ENCODE assay signal across 8 cellular contexts in the genomic region with DNA sequence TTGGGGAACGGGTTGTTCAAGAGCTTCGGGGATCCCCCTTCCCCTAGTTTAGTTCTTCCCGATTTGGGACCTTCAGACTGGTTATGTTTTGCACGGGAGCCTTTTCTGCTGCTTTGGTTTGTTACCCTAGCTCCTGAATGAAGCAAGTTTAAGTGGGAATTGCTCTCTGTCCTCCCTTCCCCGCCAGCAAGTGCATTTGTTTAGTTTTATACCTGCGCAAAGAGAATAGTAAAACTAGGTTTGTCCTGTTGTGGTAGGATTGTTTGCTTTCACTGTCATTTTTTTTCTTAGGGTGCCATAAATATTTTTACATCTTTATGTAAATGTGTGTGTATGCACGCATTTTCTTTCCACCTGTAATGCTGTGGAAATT. TPM values are rescaled to one million over a fixed set of nuclear protein-coding genes. Genes with fewer than 3 reads are reported as not detected.
DNase-seq lines count a peak whose midpoint lies in the region; ATAC-seq and TF ChIP-seq lines count a peak whose summit lies in the region.

No MANE protein-coding gene starts in this region.

- TF ChIP-seq CTCF in GM23338 (conservative IDR thresholded peaks at IDR 0.05; ENCODE audit: low read depth in 2 of 2) (no peak), SK-N-SH (IDR thresholded peaks at IDR 0.05) (no peak), fibroblast of mammary gland (conservative IDR thresholded peaks at IDR 0.05; ENCODE audit: control insufficient read depth, insufficient read depth, low read depth, low read length) (no peak), progenitor cell of endocrine pancreas (IDR thresholded peaks at IDR 0.05; ENCODE audit: unreplicated experiment) (no peak)

- no peaks in the 10 kb centered on the region for H3K9me3 ChIP-seq in SK-N-SH

- H3K27ac Mint-ChIP-seq in GM23338, result no peak overlapping the region
- H3K27ac Mint-ChIP-seq in progenitor cell of endocrine pancreas, result peak overlapping the region; percentile 97

- H3K4me1 Mint-ChIP-seq in GM23338 (peaks cover 16% of the 10 kb centered on the region), progenitor cell of endocrine pancreas (ENCODE audit: low read depth) (peaks cover 41% of the 10 kb centered on the region)

- 39% methylated on average over 7 of the region's 7 CpGs for WGBS in SK-N-SH (ENCODE audit: low lambda C conversion rate)

- 0 out of 2 replicates have a peak, but pooled peaks cover 8% of the 10 kb centered on the region for H3K79me2 ChIP-seq in GM23338 (replicated peaks; ENCODE audit: insufficient read depth)
- no peaks in the 10 kb centered on the region for H3K79me2 ChIP-seq in SK-N-SH (ENCODE audit: insufficient read depth)

- TF ChIP-seq EP300 in SK-N-SH (IDR thresholded peaks at IDR 0.05; ENCODE audit: borderline replicate concordance in 1 of 2, low read depth in 1 of 2, low read length in 1 of 2), result no peak

- H2AFZ ChIP-seq in GM23338 (peak overlapping the region; percentile 100), SK-N-SH (ENCODE audit: low read depth) (peak overlapping the region; percentile 95; the same call in 1 of the 2 replicates)

- H3K4me3 ChIP-seq in GM23338 (peak overlapping the region; percentile 94), SK-N-SH (ENCODE audit: low read depth in 2 of 2, low read length in 1 of 2) (peak overlapping the region; percentile 82 to 92), fibroblast of mammary gland (ENCODE audit: control insufficient read depth, low read depth, low read length) (peak overlapping the region; percentile 67)

- H3K4me2 ChIP-seq in GM23338, result peak overlapping the region; percentile 98
- H3K4me2 ChIP-seq in SK-N-SH, result peak overlapping the region; percentile 77

- no peak for TF ChIP-seq RAD21 in SK-N-SH (IDR thresholded peaks at IDR 0.05; ENCODE audit: low read length)

- no peak overlapping the region for H3K9ac ChIP-seq in SK-N-SH

- H3K9me2 ChIP-seq in GM23338 (ENCODE audit: insufficient read depth), result no peaks in the 10 kb centered on the region
- no peaks in the 10 kb centered on the region for H3K9me2 ChIP-seq in SK-N-SH

- H3K36me3 Mint-ChIP-seq in GM23338 (ENCODE audit: low read depth) (no peaks in the 10 kb centered on the region), progenitor cell of endocrine pancreas (ENCODE audit: insufficient read depth) (peaks cover 7% of the 10 kb centered on the region)

- DNase-seq in GM23338 (ENCODE audit: low spot score) (no peak), SK-N-SH (no peak), fibroblast of mammary gland (ENCODE audit: low read depth) (no peak), progenitor cell of endocrine pancreas (ENCODE audit: low spot score, unreplicated experiment) (no peak), GM03348 (ENCODE audit: low spot score) (no peak), superior temporal gyrus (ENCODE audit: extremely low spot score) (no peak)
- no peak for DNase-seq in stimulated activated CD4-positive, alpha-beta T cell treated with anti-CD3 and anti-CD28 coated beads, Interleukin-4, amount 100 ng/mL, for 4 hours

- CTCF ChIA-PET in SK-N-SH (lab: Yijun Ruan, JAX), result interaction anchor here (0.8 to 6.9 kb wide), 8 partner anchors 9 to 238 kb away, joined by 3 to 32 read pairs (median 4); no protein-coding TSS in a partner anchor

- H3K27me3 ChIP-seq in GM23338 (ENCODE audit: insufficient read depth), result peaks cover 27% of the 10 kb centered on the region
- H3K27me3 ChIP-seq in SK-N-SH (ENCODE audit: insufficient read depth), result no peaks in the 10 kb centered on the region

- H4K20me1 ChIP-seq in GM23338 (replicated peaks; ENCODE audit: insufficient read depth) (no peaks in the 10 kb centered on the region; the same call in 1 of the 2 replicates), SK-N-SH (ENCODE audit: insufficient read depth) (no peaks in the 10 kb centered on the region)

- no peak overlapping the region for H3K27ac ChIP-seq in GM23338 (ENCODE audit: low read depth)
- H3K27ac ChIP-seq in SK-N-SH (ENCODE audit: low read depth in 2 of 2, low read length in 1 of 2), result peak overlapping the region in 1 of 2 experiments; percentile 79; a peak in 1 of 4 replicates

- H3F3A ChIP-seq in GM23338 (replicated peaks; ENCODE audit: low read depth) (no peaks in the 10 kb centered on the region), SK-N-SH (replicated peaks; ENCODE audit: insufficient read depth) (no peaks in the 10 kb centered on the region)

- peaks cover 8% of the 10 kb centered on the region for H3K27me3 Mint-ChIP-seq in GM23338 (ENCODE audit: insufficient read depth, low read depth, poor library complexity)
- no peaks in the 10 kb centered on the region for H3K27me3 Mint-ChIP-seq in progenitor cell of endocrine pancreas

- H3K36me3 ChIP-seq in GM23338 (ENCODE audit: insufficient read depth) (no peaks in the 10 kb centered on the region), SK-N-SH (replicated peaks in 1 of 2; ENCODE audit: control insufficient read depth in 1 of 2, insufficient read depth in 2 of 2, low read length in 1 of 2) (no peaks in the 10 kb centered on the region)

- peaks cover 22% of the 10 kb centered on the region for H3K4me1 ChIP-seq in GM23338 (ENCODE audit: insufficient read depth)
- peaks cover 11 to 13% of the 10 kb centered on the region in 2 experiments; a peak in 3 of 4 replicates for H3K4me1 ChIP-seq in SK-N-SH (ENCODE audit: control insufficient read depth in 1 of 2, insufficient read depth in 2 of 2, low read depth in 1 of 2, low read length in 1 of 2)

- no peaks in the 10 kb centered on the region for H3K9me3 Mint-ChIP-seq in GM23338
- H3K9me3 Mint-ChIP-seq in progenitor cell of endocrine pancreas (ENCODE audit: low read depth), result no peaks in the 10 kb centered on the region

- ATAC-seq in GM23338, result peak; percentile 15; the same call in 2 of the 3 replicates
- ATAC-seq in HG02759 (IDR thresholded peaks at IDR 0.05; ENCODE audit: unreplicated experiment), result no peak

- POLR2A ChIA-PET in SK-N-SH (lab: Yijun Ruan, JAX), result interaction anchor here (0.9 to 1.2 kb wide), 2 partner anchors 19 to 94 kb away, joined by 3 read pairs; a partner anchor contains a TSS

- H3K4me3 Mint-ChIP-seq in GM23338 (peak overlapping the region; percentile 95), progenitor cell of endocrine pancreas (ENCODE audit: low read depth) (peak overlapping the region; percentile 99)

TF ChIP-seq in GM23338, 12 proteins besides CTCF, POLR2A, EP300 and RAD21 (continues in another document):
- no peak for TF ChIP-seq NANOG (IDR thresholded peaks at IDR 0.05; ENCODE audit: borderline replicate concordance)

TF ChIP-seq in SK-N-SH, 30 proteins besides CTCF, POLR2A, EP300 and RAD21 (continues in another document):
- TF ChIP-seq FOXJ3 (CRISPR knock-in tag; IDR thresholded peaks at IDR 0.05), result no peak
- TF ChIP-seq RFX5 (IDR thresholded peaks at IDR 0.05; ENCODE audit: low read length), result no peak
- TF ChIP-seq SMC3 (IDR thresholded peaks at IDR 0.05; ENCODE audit: low read depth, low read length), result no peak
- TF ChIP-seq TCF12 (IDR thresholded peaks at IDR 0.05), result no peak
- no peak for TF ChIP-seq GATA2 (CRISPR knock-in tag; IDR thresholded peaks at IDR 0.05)
- TF ChIP-seq FOXM1 (IDR thresholded peaks at IDR 0.05; ENCODE audit: low read depth), result no peak
- TF ChIP-seq, protein P1, sequence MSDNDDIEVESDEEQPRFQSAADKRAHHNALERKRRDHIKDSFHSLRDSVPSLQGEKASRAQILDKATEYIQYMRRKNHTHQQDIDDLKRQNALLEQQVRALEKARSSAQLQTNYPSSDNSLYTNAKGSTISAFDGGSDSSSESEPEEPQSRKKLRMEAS (IDR thresholded peaks at IDR 0.05; ENCODE audit: low read depth), result no peak
- no peak for TF ChIP-seq SIN3A (IDR thresholded peaks at IDR 0.05; ENCODE audit: borderline replicate concordance, low read depth, low read length)
- TF ChIP-seq ELF1 (IDR thresholded peaks at IDR 0.05), result no peak
- no peak for TF ChIP-seq POLR2AphosphoS5 (IDR thresholded peaks at IDR 0.05; ENCODE audit: low read depth, low read length)
- no peak for TF ChIP-seq YY1 (IDR thresholded peaks at IDR 0.05; ENCODE audit: low read depth)
- TF ChIP-seq, protein P2, sequence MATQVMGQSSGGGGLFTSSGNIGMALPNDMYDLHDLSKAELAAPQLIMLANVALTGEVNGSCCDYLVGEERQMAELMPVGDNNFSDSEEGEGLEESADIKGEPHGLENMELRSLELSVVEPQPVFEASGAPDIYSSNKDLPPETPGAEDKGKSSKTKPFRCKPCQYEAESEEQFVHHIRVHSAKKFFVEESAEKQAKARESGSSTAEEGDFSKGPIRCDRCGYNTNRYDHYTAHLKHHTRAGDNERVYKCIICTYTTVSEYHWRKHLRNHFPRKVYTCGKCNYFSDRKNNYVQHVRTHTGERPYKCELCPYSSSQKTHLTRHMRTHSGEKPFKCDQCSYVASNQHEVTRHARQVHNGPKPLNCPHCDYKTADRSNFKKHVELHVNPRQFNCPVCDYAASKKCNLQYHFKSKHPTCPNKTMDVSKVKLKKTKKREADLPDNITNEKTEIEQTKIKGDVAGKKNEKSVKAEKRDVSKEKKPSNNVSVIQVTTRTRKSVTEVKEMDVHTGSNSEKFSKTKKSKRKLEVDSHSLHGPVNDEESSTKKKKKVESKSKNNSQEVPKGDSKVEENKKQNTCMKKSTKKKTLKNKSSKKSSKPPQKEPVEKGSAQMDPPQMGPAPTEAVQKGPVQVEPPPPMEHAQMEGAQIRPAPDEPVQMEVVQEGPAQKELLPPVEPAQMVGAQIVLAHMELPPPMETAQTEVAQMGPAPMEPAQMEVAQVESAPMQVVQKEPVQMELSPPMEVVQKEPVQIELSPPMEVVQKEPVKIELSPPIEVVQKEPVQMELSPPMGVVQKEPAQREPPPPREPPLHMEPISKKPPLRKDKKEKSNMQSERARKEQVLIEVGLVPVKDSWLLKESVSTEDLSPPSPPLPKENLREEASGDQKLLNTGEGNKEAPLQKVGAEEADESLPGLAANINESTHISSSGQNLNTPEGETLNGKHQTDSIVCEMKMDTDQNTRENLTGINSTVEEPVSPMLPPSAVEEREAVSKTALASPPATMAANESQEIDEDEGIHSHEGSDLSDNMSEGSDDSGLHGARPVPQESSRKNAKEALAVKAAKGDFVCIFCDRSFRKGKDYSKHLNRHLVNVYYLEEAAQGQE (IDR thresholded peaks at IDR 0.05; ENCODE audit: low read depth, low read length), result no peak
- TF ChIP-seq, protein P3, sequence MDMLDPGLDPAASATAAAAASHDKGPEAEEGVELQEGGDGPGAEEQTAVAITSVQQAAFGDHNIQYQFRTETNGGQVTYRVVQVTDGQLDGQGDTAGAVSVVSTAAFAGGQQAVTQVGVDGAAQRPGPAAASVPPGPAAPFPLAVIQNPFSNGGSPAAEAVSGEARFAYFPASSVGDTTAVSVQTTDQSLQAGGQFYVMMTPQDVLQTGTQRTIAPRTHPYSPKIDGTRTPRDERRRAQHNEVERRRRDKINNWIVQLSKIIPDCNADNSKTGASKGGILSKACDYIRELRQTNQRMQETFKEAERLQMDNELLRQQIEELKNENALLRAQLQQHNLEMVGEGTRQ (IDR thresholded peaks at IDR 0.05; ENCODE audit: borderline replicate concordance, low read depth, low read length), result no peak

RNA-seq across cellular contexts. Expression of a gene that starts 0.7 kb away (rescaled TPM):
- total RNA-seq in GM23338 (2014; rRNA removed; shearing (Covaris generic)), result 23.8 and 24.5 TPM in 2 replicates
- polyA plus RNA-seq in GM23338 (2016; fragmentation: Nextera tagmentation; extraction: Ambion mirVana), result 7.5 and 8.4 TPM in 2 replicates
- 1.4 and 1.6 TPM in 2 replicates for polyA plus RNA-seq in SK-N-SH (2012; rRNA removed)
- 2.5 and 3.3 TPM in 2 replicates for polyA plus RNA-seq in SK-N-SH (2012; cell fraction: cytosol; rRNA removed)
- polyA plus RNA-seq in SK-N-SH (2012; cell fraction: nucleus; rRNA removed), result 0.73 and 1.1 TPM in 2 replicates
- total RNA-seq in progenitor cell of endocrine pancreas, result 47.4 and 49.1 TPM in 2 replicates
